26 cellular contexts compared by ENCODE assay signal in genomic region chr16:23879735-23880373, GRCh38. TPM values are rescaled to one million over a fixed set of nuclear protein-coding genes. Genes with fewer than 3 reads are reported as not detected.
DNase-seq lines count a peak whose midpoint lies in the region; ATAC-seq lines count a peak whose summit lies in the region.
"Had no signal": no experiment of that assay in that cellular context is flagged by ENCODE, and none has a peak within 500 bp of the region (broad histone marks: within the 10 kb centered on the region; RNA-seq: fewer than 3 reads in every experiment).

No MANE protein-coding gene starts in this region.

- H3K4me1 Mint-ChIP-seq in activated CD8-positive, alpha-beta memory T cell treated with anti-CD3 and anti-CD28 coated beads, Interleukin-2, amount 10 ng/mL, durations not matched to agents 7 days and 5 days: peaks cover 83% of the 10 kb centered on the region
- peaks cover 76% of the 10 kb centered on the region for H3K4me1 Mint-ChIP-seq in dendritic cell treated with granulocyte-macrophage colony-stimulating factor and Interleukin-4, amounts not matched to agents 40 ng/mL and 50 ng/mL, for 4 days (ENCODE audit: low read depth)
- H3K4me1 Mint-ChIP-seq in stimulated activated naive CD8-positive, alpha-beta T cell treated with anti-CD3 and anti-CD28 coated beads, Interleukin-15, Interleukin-2, amounts not matched to agents 100 ng/mL and 50 ng/mL, for 24 hours (ENCODE audit: low read depth): peaks cover 91% of the 10 kb centered on the region
- H3K4me1 Mint-ChIP-seq: nephron had no signal

- intact Hi-C loops in dendritic cell treated with granulocyte-macrophage colony-stimulating factor and Interleukin-4, amounts not matched to agents 40 ng/mL and 50 ng/mL, for 4 days (cut with micrococcal nuclease): loop anchor here (2.0 to 10.0 kb wide), 3 partner anchors 19 to 132 kb away; no protein-coding TSS in a partner anchor

- H3K9me3 ChIP-seq in SK-N-MC (ENCODE audit: low read depth, low read length): no peaks in the 10 kb centered on the region
- H3K9me3 ChIP-seq: body of pancreas had no signal

- ATAC-seq in activated CD8-positive, alpha-beta memory T cell treated with anti-CD3 and anti-CD28 coated beads, Interleukin-2, amount 10 ng/mL, durations not matched to agents 7 days and 5 days: no peak
- ATAC-seq: body of pancreas, foreskin keratinocyte had no signal

- H3K27me3 Mint-ChIP-seq in activated CD8-positive, alpha-beta memory T cell treated with anti-CD3 and anti-CD28 coated beads, Interleukin-2, amount 10 ng/mL, durations not matched to agents 7 days and 5 days: no peaks in the 10 kb centered on the region
- H3K27me3 Mint-ChIP-seq in dendritic cell treated with granulocyte-macrophage colony-stimulating factor and Interleukin-4, amounts not matched to agents 40 ng/mL and 50 ng/mL, for 4 days: no peaks in the 10 kb centered on the region
- H3K27me3 Mint-ChIP-seq in stimulated activated naive CD8-positive, alpha-beta T cell treated with anti-CD3 and anti-CD28 coated beads, Interleukin-15, Interleukin-2, amounts not matched to agents 100 ng/mL and 50 ng/mL, for 24 hours: no peaks in the 10 kb centered on the region

- peak overlapping the region; percentile 74 for H3K27ac Mint-ChIP-seq in activated CD8-positive, alpha-beta memory T cell treated with anti-CD3 and anti-CD28 coated beads, Interleukin-2, amount 10 ng/mL, durations not matched to agents 7 days and 5 days
- peak overlapping the region; percentile 75 for H3K27ac Mint-ChIP-seq in dendritic cell treated with granulocyte-macrophage colony-stimulating factor and Interleukin-4, amounts not matched to agents 40 ng/mL and 50 ng/mL, for 4 days
- peak overlapping the region; percentile 84 for H3K27ac Mint-ChIP-seq in stimulated activated naive CD8-positive, alpha-beta T cell treated with anti-CD3 and anti-CD28 coated beads, Interleukin-15, Interleukin-2, amounts not matched to agents 100 ng/mL and 50 ng/mL, for 24 hours
- H3K27ac Mint-ChIP-seq: nephron had no signal

- peaks cover 25% of the 10 kb centered on the region for H3K36me3 ChIP-seq in SK-N-MC (ENCODE audit: insufficient read depth, low read length)

- CTCF ChIA-PET in activated CD8-positive, alpha-beta memory T cell treated with anti-CD3 and anti-CD28 coated beads, Interleukin-2, amount 10 ng/mL, durations not matched to agents 7 days and 5 days (lab: Charles Lee): interaction anchor here (0.9 to 3.7 kb wide), 8 partner anchors 11 to 130 kb away, joined by 3 to 34 read pairs (median 3); no protein-coding TSS in a partner anchor

- H3K9me3 Mint-ChIP-seq in activated CD8-positive, alpha-beta memory T cell treated with anti-CD3 and anti-CD28 coated beads, Interleukin-2, amount 10 ng/mL, durations not matched to agents 7 days and 5 days (ENCODE audit: low read depth): no peaks in the 10 kb centered on the region
- no peaks in the 10 kb centered on the region for H3K9me3 Mint-ChIP-seq in dendritic cell treated with granulocyte-macrophage colony-stimulating factor and Interleukin-4, amounts not matched to agents 40 ng/mL and 50 ng/mL, for 4 days
- H3K9me3 Mint-ChIP-seq in stimulated activated naive CD8-positive, alpha-beta T cell treated with anti-CD3 and anti-CD28 coated beads, Interleukin-15, Interleukin-2, amounts not matched to agents 100 ng/mL and 50 ng/mL, for 24 hours: no peaks in the 10 kb centered on the region
- H3K9me3 Mint-ChIP-seq: nephron had no signal

- H3K27ac ChIP-seq in SK-N-MC (peak overlapping the region; percentile 93), substantia nigra (ENCODE audit: low read depth, low read length, poor library complexity, severe bottlenecking) (no peak overlapping the region)
- H3K27ac ChIP-seq: body of pancreas, foreskin keratinocyte, RWPE1 had no signal

- H3K4me3 Mint-ChIP-seq in activated CD8-positive, alpha-beta memory T cell treated with anti-CD3 and anti-CD28 coated beads, Interleukin-2, amount 10 ng/mL, durations not matched to agents 7 days and 5 days: no peak overlapping the region
- H3K4me3 Mint-ChIP-seq in dendritic cell treated with granulocyte-macrophage colony-stimulating factor and Interleukin-4, amounts not matched to agents 40 ng/mL and 50 ng/mL, for 4 days: no peak overlapping the region
- H3K4me3 Mint-ChIP-seq in stimulated activated naive CD8-positive, alpha-beta T cell treated with anti-CD3 and anti-CD28 coated beads, Interleukin-15, Interleukin-2, amounts not matched to agents 100 ng/mL and 50 ng/mL, for 24 hours: no peak overlapping the region
- H3K4me3 Mint-ChIP-seq: nephron had no signal

- peak overlapping the region; percentile 63 for H3K9ac ChIP-seq in SK-N-MC (ENCODE audit: insufficient read length)

- peaks cover 26% of the 10 kb centered on the region for H3K36me3 Mint-ChIP-seq in activated CD8-positive, alpha-beta memory T cell treated with anti-CD3 and anti-CD28 coated beads, Interleukin-2, amount 10 ng/mL, durations not matched to agents 7 days and 5 days
- H3K36me3 Mint-ChIP-seq in dendritic cell treated with granulocyte-macrophage colony-stimulating factor and Interleukin-4, amounts not matched to agents 40 ng/mL and 50 ng/mL, for 4 days (ENCODE audit: low read depth): no peaks in the 10 kb centered on the region
- H3K36me3 Mint-ChIP-seq in stimulated activated naive CD8-positive, alpha-beta T cell treated with anti-CD3 and anti-CD28 coated beads, Interleukin-15, Interleukin-2, amounts not matched to agents 100 ng/mL and 50 ng/mL, for 24 hours (ENCODE audit: low read depth): peaks cover 40% of the 10 kb centered on the region

- no peak overlapping the region for H3K4me3 ChIP-seq in SK-N-MC
- H3K4me3 ChIP-seq: body of pancreas had no signal

- no peak for DNase-seq in activated CD8-positive, alpha-beta memory T cell treated with anti-CD3 and anti-CD28 coated beads, Interleukin-2, amount 10 ng/mL, durations not matched to agents 7 days and 5 days
- no peak for DNase-seq in activated CD8-positive, alpha-beta memory T cell treated with anti-CD3 and anti-CD28 coated beads, Interleukin-2, amount 50 U/mL, for 4 hours
- DNase-seq in SK-N-MC (ENCODE audit: low read depth, low spot score) (no peak), substantia nigra (lab: John Stamatoyannopoulos, UW) (no peak), HK-2 (ENCODE audit: unreplicated experiment) (no peak), DMS153 treated with DMSO at 0.1 percent for 48 hours (lab: John Stamatoyannopoulos, UW; ENCODE audit: unreplicated experiment) (no peak)
- DNase-seq: activated CD4-positive, alpha-beta T cell treated with anti-CD3 and anti-CD28 coated beads for 4 hours; activated naive CD4-positive, alpha-beta T cell treated with anti-CD3 and anti-CD28 coated beads, Interleukin-2, amount 50 U/mL, for 16 hours; body of pancreas; C1 segment of cervical spinal cord; dermis blood vessel endothelial cell; DMS53; foreskin keratinocyte; kidney; mammary epithelial cell; NCI-H1105; NCI-H510A treated with DMSO at 0.1 percent for 48 hours; posterior cingulate gyrus; stimulated activated CD4-positive, alpha-beta T cell treated with anti-CD3 and anti-CD28 coated beads, Interleukin-1b, Interleukin-23, amount 100 ng/mL, for 48 hours had no signal

RNA-seq across cellular contexts. Expression of gene PRKCB, which starts 44.1 kb away (rescaled TPM):
- total RNA-seq in activated CD8-positive, alpha-beta memory T cell treated with anti-CD3 and anti-CD28 coated beads, Interleukin-2, amount 10 ng/mL, durations not matched to agents 7 days and 5 days: 100 to 1,000 TPM in 1 of 2 experiments, 10 to 100 TPM in 1; 98.5 to 125 TPM
- total RNA-seq: A172, dermis blood vessel endothelial cell, epithelial cell of proximal tubule, foreskin keratinocyte, LHCN-M2, mammary epithelial cell had no signal
